ENCODE assay signal across 8 cellular contexts in the genomic region with DNA sequence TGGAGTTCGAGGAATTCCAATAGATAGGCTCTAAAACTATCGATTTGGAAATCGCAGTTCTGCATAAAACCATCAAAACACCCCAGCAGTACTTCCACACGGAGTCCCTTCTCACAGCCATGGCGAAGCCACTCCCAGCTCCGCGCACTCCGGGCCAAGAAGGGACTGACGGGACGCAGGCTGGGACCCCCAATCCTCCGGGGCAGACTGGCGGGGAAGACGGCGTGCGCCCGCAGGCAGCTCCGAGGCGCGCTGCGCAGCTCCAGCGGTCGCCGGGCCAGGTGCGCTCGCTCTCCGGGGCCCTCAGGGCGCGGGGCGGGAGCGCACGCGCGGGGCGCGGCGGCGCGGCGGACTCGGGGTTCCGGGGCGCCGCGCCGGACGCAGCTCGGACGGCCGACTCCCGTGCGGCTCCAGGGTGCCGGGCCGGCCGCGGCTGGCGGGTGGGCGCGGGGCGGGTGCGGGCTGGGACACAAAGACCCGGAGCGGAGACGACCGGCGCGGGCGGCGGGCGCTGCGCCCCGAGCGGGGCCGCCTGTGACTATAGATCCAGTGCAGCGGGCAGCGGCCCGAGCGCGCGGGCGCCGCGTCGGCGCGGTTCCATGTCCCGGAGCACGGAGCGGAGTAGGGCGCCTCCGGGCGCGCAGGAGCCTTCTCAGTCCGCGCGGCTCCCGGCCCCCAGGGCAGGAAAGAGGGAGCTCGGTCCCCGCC. TPM values are rescaled to one million over a fixed set of nuclear protein-coding genes. Genes with fewer than 3 reads are reported as not detected.
DNase-seq lines count a peak whose midpoint lies in the region; ATAC-seq, FAIRE-seq and TF ChIP-seq lines count a peak whose summit lies in the region.

No MANE protein-coding gene starts in this region.

- intact Hi-C loops in CD14-positive monocyte (cut with micrococcal nuclease) (no loop called here), mucosa of descending colon (cut with DNase I, micrococcal nuclease) (loop anchor here in 1 of 2 donors (5.0 kb wide), 1 partner anchor 438 kb away; no protein-coding TSS in a partner anchor), vagina (cut with DNase I) (loop anchor here (10.0 kb wide), 1 partner anchor 380 kb away; no protein-coding TSS in a partner anchor)

- TF ChIP-seq POLR2A in H1 (IDR thresholded peaks at IDR 0.05; ENCODE audit: control extremely low read depth in 1 of 2, low read depth in 2 of 2, low read length in 2 of 2) (no peak), vagina (IDR thresholded peaks at IDR 0.05) (no peak)

- H3K18ac ChIP-seq in H1 (ENCODE audit: extremely low read depth, low read length): no peak overlapping the region

- peaks cover 51 to 62% (median 55%) of the 10 kb centered on the region in 3 donors for H3K27me3 Mint-ChIP-seq in CD14-positive monocyte (ENCODE audit: low read depth in 3 of 3)

- peak overlapping the region; percentile 78 to 91 for H3K4me3 Mint-ChIP-seq in CD14-positive monocyte

- no peak overlapping the region for H3K14ac ChIP-seq in H1 (ENCODE audit: insufficient read length)

- H3K4me2 ChIP-seq in H1 (ENCODE audit: insufficient read depth in 1 of 2, low read depth in 2 of 2, low read length in 2 of 2): peak overlapping the region; percentile 86 to 94

- H3K27ac ChIP-seq in VCaP: peak overlapping the region; percentile 91
- no peak overlapping the region for H3K27ac ChIP-seq in H1 (ENCODE audit: low read depth, low read length)
- peak overlapping the region; percentile 95 for H3K27ac ChIP-seq in vagina

- POLR2A ChIA-PET in H1 (lab: Charles Lee; ENCODE audit: partially characterized antibody): interaction anchor here (0.7 to 2.0 kb wide), 12 partner anchors 9 to 483 kb away, joined by 3 to 15 read pairs (median 4); a partner anchor contains a TSS

- no peak overlapping the region for H4K91ac ChIP-seq in H1 (replicated peaks; ENCODE audit: insufficient read length, low read length)

- H2AFZ ChIP-seq in H1 (ENCODE audit: low read length): no peak overlapping the region; the same call in 1 of the 2 replicates

- H2BK5ac ChIP-seq in H1 (ENCODE audit: low read depth, low read length): no peak overlapping the region

- H3K4me1 ChIP-seq in H1 (replicated peaks in 1 of 4; ENCODE audit: control insufficient read depth in 3 of 4, insufficient read depth in 4 of 4, low read length in 3 of 4) (peaks cover 5 to 22% (median 13%) of the 10 kb centered on the region in 4 experiments; a peak in 5 of 7 replicates), mucosa of descending colon (ENCODE audit: low read depth) (peaks cover 12% of the 10 kb centered on the region), vagina (peaks cover 31% of the 10 kb centered on the region)

- no peaks in the 10 kb centered on the region for H3K79me1 ChIP-seq in H1 (ENCODE audit: low read depth, low read length)

- H3K4ac ChIP-seq in H1 (replicated peaks; ENCODE audit: insufficient read length, low read depth, low read length): no peak overlapping the region

- 2% methylated on average over 30 of the region's 98 CpGs; no CpG with 5 or more reads in 1 of the 2 experiments for WGBS in H1 (ENCODE audit: extremely low coverage in 1 of 2, insufficient coverage in 1 of 2, insufficient read length in 1 of 2, insufficient replicate concordance in 2 of 2, low coverage in 1 of 2, low lambda C conversion rate in 2 of 2, missing lambda C conversion rate in 1 of 2), 2 experiments

- H2AK5ac ChIP-seq in H1 (ENCODE audit: low read depth, low read length): no peak overlapping the region

- FAIRE-seq in H1 (lab: Jason Lieb, UNC): no peak

- H2BK20ac ChIP-seq in H1 (ENCODE audit: low read length): no peak overlapping the region

- no peak for DNase-seq in CD14-positive monocyte (ENCODE audit: low spot score)
- peak; percentile 8 for DNase-seq in GM19240 (ENCODE audit: insufficient read length, low spot score)
- peak in 1 of 2 experiments; percentile 76 for DNase-seq in H1 (ENCODE audit: low read depth in 1 of 2, low spot score in 2 of 2)
- peak in 2 of 3 donors; percentile 65 for DNase-seq in mucosa of descending colon
- DNase-seq in vagina (ENCODE audit: extremely low spot score in 2 of 2): no peak
- no peak for DNase-seq in HuH-7.5 (ENCODE audit: low spot score)

- TF ChIP-seq CTCF in CD14-positive monocyte (IDR thresholded peaks at IDR 0.05) (no peak), VCaP (conservative IDR thresholded peaks at IDR 0.05) (no peak), H1 (IDR thresholded peaks at IDR 0.05; ENCODE audit: control extremely low read depth in 1 of 3, insufficient read depth in 1 of 3, low read depth in 1 of 3, low read length in 3 of 3) (no peak), mucosa of descending colon (IDR thresholded peaks at IDR 0.05) (no peak), vagina (IDR thresholded peaks at IDR 0.05) (no peak)

- H4K20me1 ChIP-seq in H1 (replicated peaks in 1 of 2; ENCODE audit: control insufficient read depth in 1 of 2, insufficient read depth in 2 of 2, low read length in 2 of 2): peaks cover 4 to 8% of the 10 kb centered on the region in 2 experiments

- no peak for TF ChIP-seq RAD21 in H1 (IDR thresholded peaks at IDR 0.05 in 1 of 2, conservative IDR thresholded peaks at IDR 0.05 in 1 of 2; ENCODE audit: low read depth in 2 of 2, low read length in 2 of 2)

- H3K36me3 Mint-ChIP-seq in CD14-positive monocyte: peaks cover 0 to 5% of the 10 kb centered on the region in 2 donors

- H3K36me3 ChIP-seq in H1 (ENCODE audit: control insufficient read depth in 2 of 4, insufficient read depth in 4 of 4, low read length in 3 of 4) (no peaks in the 10 kb centered on the region), mucosa of descending colon (ENCODE audit: low read depth) (no peaks in the 10 kb centered on the region), vagina (peaks cover 0 to 4% of the 10 kb centered on the region in 2 donors)

- H3K9me3 ChIP-seq in H1 (ENCODE audit: insufficient read depth in 2 of 2, low read depth in 1 of 2, low read length in 1 of 2): no peaks in the 10 kb centered on the region
- no peaks in the 10 kb centered on the region for H3K9me3 ChIP-seq in mucosa of descending colon
- no peaks in the 10 kb centered on the region for H3K9me3 ChIP-seq in vagina

- H3K27me3 ChIP-seq in H1 (replicated peaks in 1 of 4; ENCODE audit: control insufficient read depth in 3 of 4, extremely low read depth in 1 of 4, insufficient read depth in 3 of 4, low read length in 3 of 4) (peaks cover 0 to 14% (median 7%) of the 10 kb centered on the region in 4 experiments; a peak in 5 of 7 replicates), vagina (no peaks in the 10 kb centered on the region)

- H3K9ac ChIP-seq in H1 (replicated peaks in 1 of 4; ENCODE audit: extremely low read depth in 1 of 4, low read depth in 3 of 4, low read length in 3 of 4): peak overlapping the region in 2 of 4 experiments; percentile 3 to 89; a peak in 1 of 7 replicates

- H4K8ac ChIP-seq in H1 (ENCODE audit: extremely low read depth, insufficient read depth, low read length): no peak overlapping the region

- H3K4me1 Mint-ChIP-seq in CD14-positive monocyte: peaks cover 24% of the 10 kb centered on the region

- H3K23me2 ChIP-seq in H1 (ENCODE audit: low read depth, low read length): peaks cover 14% of the 10 kb centered on the region

- H3K23ac ChIP-seq in H1 (ENCODE audit: insufficient read length): no peak overlapping the region

- H2BK12ac ChIP-seq in H1 (ENCODE audit: low read depth, low read length): no peak overlapping the region

- H2BK15ac ChIP-seq in H1 (ENCODE audit: low read length): no peak overlapping the region

- H3K79me2 ChIP-seq in H1 (ENCODE audit: control insufficient read depth in 1 of 2, insufficient read depth in 2 of 2, low read length in 2 of 2): peaks cover 0 to 36% of the 10 kb centered on the region in 2 experiments; a peak in 2 of 4 replicates

- no peak overlapping the region for H2BK120ac ChIP-seq in H1 (replicated peaks; ENCODE audit: low read depth, low read length)

- peak; percentile 25 for ATAC-seq in HG03159 (IDR thresholded peaks at IDR 0.05; ENCODE audit: unreplicated experiment)
- ATAC-seq in mucosa of descending colon: peak; percentile 6

- H3K56ac ChIP-seq in H1 (replicated peaks; ENCODE audit: insufficient read length, low read depth, low read length): no peak overlapping the region

- H3K4me3 ChIP-seq in H1 (ENCODE audit: extremely low read depth in 1 of 4, insufficient read depth in 2 of 4, low read depth in 3 of 4, low read length in 4 of 4) (peak overlapping the region; percentile 60 to 84 (median 66)), mucosa of descending colon (peak overlapping the region; percentile 77), vagina (peak overlapping the region; percentile 74 to 83)

- no peak for TF ChIP-seq EP300 in H1 (IDR thresholded peaks at IDR 0.05; ENCODE audit: borderline replicate concordance in 1 of 2, low read depth in 2 of 2, low read length in 2 of 2)

- H3K27ac Mint-ChIP-seq in CD14-positive monocyte: no peak overlapping the region

- CTCF ChIA-PET in H1 (lab: Charles Lee; ENCODE audit: partially characterized antibody): interaction anchor here (0.6 to 2.0 kb wide), 11 partner anchors 10 to 605 kb away, joined by 3 to 7 read pairs (median 4); no protein-coding TSS in a partner anchor

- H4K5ac ChIP-seq in H1 (ENCODE audit: insufficient read length, low read depth, low read length): no peak overlapping the region

- H3K9me3 Mint-ChIP-seq in CD14-positive monocyte: peaks cover 0 to 7% (median 4%) of the 10 kb centered on the region in 7 donors

RNA-seq across cellular contexts. Expression of a gene that starts 0.5 kb away (rescaled TPM):
- polyA plus RNA-seq in CD14-positive monocyte: not detected
- total RNA-seq in H1 (2021; fragmentation: NEBNext Ultra II Directional; extraction: Animal tissue kit (Norgen Biotek cat#: 25700)): 10.3 and 12.0 TPM in 2 replicates
- 7.5 and 8.2 TPM in 2 replicates for polyA plus RNA-seq in H1 (2011; rRNA removed)
- polyA plus RNA-seq in H1 (2011; cell fraction: cytosol; rRNA removed): 6.7 TPM
- 11.5 TPM for polyA plus RNA-seq in H1 (2011; cell fraction: nucleus; rRNA removed)
- polyA plus RNA-seq in H1 (2012, experiment 1 of 2): 9.7 to 11.3 TPM (median 10.9 TPM) in 4 replicates
- polyA plus RNA-seq in H1 (2012, experiment 2 of 2): 2.6 TPM
- 11.1 TPM for polyA plus RNA-seq in H1 (2013, experiment 1 of 2)
- 13.3 TPM for polyA plus RNA-seq in H1 (2013, experiment 2 of 2)
- 13.7 and 16.9 TPM in 2 replicates for polyA minus RNA-seq in H1 (2011; rRNA and poly(A)+ RNA removed)
- polyA minus RNA-seq in H1 (2011; cell fraction: cytosol; rRNA and poly(A)+ RNA removed): 10.5 TPM
- 14.8 TPM for polyA minus RNA-seq in H1 (2011; cell fraction: nucleus; rRNA and poly(A)+ RNA removed)
- 10 to 100 TPM; 48.8 to 92.6 (median 82.3) TPM for total RNA-seq in mucosa of descending colon
- total RNA-seq in vagina: 17.9 TPM

RNA-seq across cellular contexts. Expression of a gene that starts 32.9 kb away (rescaled TPM):
- polyA plus RNA-seq in CD14-positive monocyte: 10 to 100 TPM; 22.4 to 27.2 TPM
- 81.2 and 84.9 TPM in 2 replicates for total RNA-seq in H1 (2021; fragmentation: NEBNext Ultra II Directional; extraction: Animal tissue kit (Norgen Biotek cat#: 25700))
- polyA plus RNA-seq in H1 (2011; rRNA removed): 45.8 and 47.8 TPM in 2 replicates
- 113 TPM for polyA plus RNA-seq in H1 (2011; cell fraction: cytosol; rRNA removed)
- polyA plus RNA-seq in H1 (2011; cell fraction: nucleus; rRNA removed): 118 TPM
- 116 to 200 TPM (median 127 TPM) in 4 replicates for polyA plus RNA-seq in H1 (2012, experiment 1 of 2)
- 13.9 TPM for polyA plus RNA-seq in H1 (2012, experiment 2 of 2)
- 157 TPM for polyA plus RNA-seq in H1 (2013, experiment 1 of 2)
- polyA plus RNA-seq in H1 (2013, experiment 2 of 2): 139 TPM
- 13.4 and 21.1 TPM in 2 replicates for polyA minus RNA-seq in H1 (2011; rRNA and poly(A)+ RNA removed)
- polyA minus RNA-seq in H1 (2011; cell fraction: cytosol; rRNA and poly(A)+ RNA removed): 31.6 TPM
- polyA minus RNA-seq in H1 (2011; cell fraction: nucleus; rRNA and poly(A)+ RNA removed): 56.3 TPM
- total RNA-seq in mucosa of descending colon: 10 to 100 TPM; 71.7 to 88.5 (median 84.8) TPM
- total RNA-seq in vagina: 88.9 TPM

Comparison
In these comparisons a context has a peak if more than half of its experiments do, and no peak if none do; other contexts are left out.
1. DNase-seq: peak in GM19240 (single experiment) and mucosa of descending colon (2 of 3); none in CD14-positive monocyte (single experiment), vagina (0 of 2) and HuH-7.5 (single experiment).
2. Peak in every context shown above with its lines, with median percentiles within 50 percentile points of each other: H3K4me3 ChIP-seq.